1 cellular context compared by ENCODE assay signal in genomic region chr19:493391-494170, GRCh38.
TF ChIP-seq lines count a peak whose summit lies in the region.

No MANE protein-coding gene starts in this region.

TF ChIP-seq in K562, 482 proteins besides CTCF, POLR2A, EP300 and RAD21:
- TF ChIP-seq FOXK2 (conservative IDR thresholded peaks at IDR 0.05 in 1 of 2, IDR thresholded peaks at IDR 0.05 in 1 of 2; ENCODE audit: low read depth in 2 of 2), result no peak
- 0 out of 2 replicates have a peak, but pooled peaks have one; percentile 41 for TF ChIP-seq NKRF (IDR thresholded peaks at IDR 0.05; ENCODE audit: borderline replicate concordance)
- TF ChIP-seq PTTG1 (tag; IDR thresholded peaks at IDR 0.05; ENCODE audit: low read depth), result no peak
- 0 out of 2 replicates have a peak, but pooled peaks have one; percentile 44 for TF ChIP-seq ZBTB26 (CRISPR knock-in tag; IDR thresholded peaks at IDR 0.05)
- peak; percentile 72 for TF ChIP-seq BCOR (IDR thresholded peaks at IDR 0.05)
- no peak for TF ChIP-seq E2F4 (CRISPR knock-in tag; IDR thresholded peaks at IDR 0.05; ENCODE audit: low read depth)
- 0 out of 2 replicates have a peak, but pooled peaks have one; percentile 37 for TF ChIP-seq OTX1 (CRISPR knock-in tag; IDR thresholded peaks at IDR 0.05)
